8 cellular contexts compared by ENCODE assay signal in the genomic region with DNA sequence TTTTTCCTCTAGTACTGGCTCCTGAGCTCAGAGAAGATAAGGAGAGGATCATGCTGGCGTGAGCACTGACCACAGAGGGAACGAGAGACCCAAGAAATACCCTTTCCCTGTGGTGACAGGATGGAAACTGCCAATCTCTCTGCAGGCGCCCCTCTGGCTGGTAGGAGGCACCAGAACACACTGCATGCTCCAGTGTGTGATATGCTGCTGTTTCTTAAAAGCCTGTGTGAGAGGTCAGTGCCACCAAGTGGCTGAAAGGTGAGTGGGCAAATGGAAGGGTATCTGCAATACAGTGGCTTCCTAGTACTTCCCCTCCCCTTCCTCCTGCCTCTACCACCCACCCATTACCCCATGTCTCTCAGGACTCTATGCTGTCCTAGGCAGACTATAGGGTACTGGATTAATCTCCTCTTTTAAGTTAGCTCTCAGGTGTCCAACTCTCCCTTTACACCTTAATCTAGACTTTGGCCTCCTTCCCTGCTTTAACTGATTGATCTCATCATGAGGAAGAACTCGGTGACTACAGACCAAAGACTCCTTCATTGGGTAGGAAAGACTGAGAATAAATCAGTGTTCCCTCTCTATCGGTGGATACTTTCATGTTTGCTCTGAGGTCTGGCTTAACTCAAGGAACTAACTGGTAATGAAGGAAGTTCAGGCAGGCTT.
A peak's percentile ranks its signal among the peaks of the same experiment; 100 is the strongest.
DNase-seq lines count a peak whose midpoint lies in the region; ATAC-seq and TF ChIP-seq lines count a peak whose summit lies in the region.

No MANE protein-coding gene starts in this region.

- no peaks in the 10 kb centered on the region for H3K36me3 ChIP-seq in colonic mucosa

- H3K4me3 ChIP-seq in colonic mucosa, result no peak overlapping the region

- H3K27ac ChIP-seq in colonic mucosa, result no peak overlapping the region

- peak; percentile 43 for TF ChIP-seq CTCF in colonic mucosa (IDR thresholded peaks at IDR 0.05)

- no peaks in the 10 kb centered on the region for H3K4me1 ChIP-seq in colonic mucosa

- ATAC-seq in GM19397 (IDR thresholded peaks at IDR 0.05; ENCODE audit: unreplicated experiment) (peak; percentile 91), HG03280 (IDR thresholded peaks at IDR 0.05; ENCODE audit: unreplicated experiment) (peak; percentile 83)

- intact Hi-C loops in colonic mucosa (cut with DNase I), result loop anchor here (5.0 kb wide), 1 partner anchor 283 kb away; the partner anchor contains the start of gene ADRA2A

- H3K9ac ChIP-seq in colonic mucosa (ENCODE audit: low read depth in 2 of 2, low read length in 2 of 2), result no peak overlapping the region

- H3K9me3 ChIP-seq in colonic mucosa, result no peaks in the 10 kb centered on the region

- H3K27me3 ChIP-seq in colonic mucosa, result no peaks in the 10 kb centered on the region

- DNase-seq in EH (ENCODE audit: low read depth), result peak; percentile 37
- DNase-seq in NCI-H69 (lab: John Stamatoyannopoulos, UW), result peak; percentile 18
- peak; percentile 31 for DNase-seq in colonic mucosa
- peak; percentile 56 for DNase-seq in myocyte (ENCODE audit: low read depth)
- DNase-seq in germinal center (ENCODE audit: low spot score), result no peak
- DNase-seq in dedifferentiated amniotic fluid mesenchymal stem cell (ENCODE audit: extremely low spot score), result no peak

Comparison
In these comparisons a context has a peak if more than half of its experiments do, and no peak if none do; other contexts are left out.
1. DNase-seq: peak in EH (single experiment), NCI-H69 (single experiment), colonic mucosa (single experiment) and myocyte (single experiment); none in germinal center (single experiment) and dedifferentiated amniotic fluid mesenchymal stem cell (single experiment).